11 cellular contexts compared by ENCODE assay signal in the genomic region with DNA sequence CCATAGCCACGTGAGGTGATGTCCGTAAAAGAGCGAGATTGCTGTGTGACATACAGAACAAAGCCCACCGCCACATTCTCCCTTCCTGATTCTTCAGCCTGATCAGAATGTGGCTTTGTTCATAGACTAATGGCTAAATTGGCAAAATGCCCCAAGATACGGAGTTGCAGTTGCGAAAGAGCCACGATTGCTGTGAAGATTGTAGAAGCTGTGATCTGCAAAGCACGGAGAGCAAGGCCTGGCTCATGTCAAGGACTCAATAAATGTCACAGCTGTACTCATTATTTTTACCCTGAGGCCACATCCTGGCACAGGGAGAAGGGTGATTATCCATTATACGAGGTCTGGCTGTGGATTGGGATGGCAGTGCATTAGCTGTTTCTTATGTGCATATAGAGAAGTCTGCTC. TPM values are rescaled to one million over a fixed set of nuclear protein-coding genes. Genes with fewer than 3 reads are reported as not detected.
DNase-seq lines count a peak whose midpoint lies in the region; ATAC-seq, FAIRE-seq and TF ChIP-seq lines count a peak whose summit lies in the region.
"Had no signal": no experiment of that assay in that cellular context is flagged by ENCODE, and none has a peak within 500 bp of the region (broad histone marks: within the 10 kb centered on the region; RNA-seq: fewer than 3 reads in every experiment).

No MANE protein-coding gene starts in this region.

- TF ChIP-seq CTCF in A549 (IDR thresholded peaks at IDR 0.05), result no peak
- no peak for TF ChIP-seq CTCF in HFF-Myc (IDR thresholded peaks at IDR 0.05; ENCODE audit: low read depth, low read length, missing control alignments)
- TF ChIP-seq CTCF in glutamatergic neuron (IDR thresholded peaks at IDR 0.05; ENCODE audit: partially characterized antibody, unreplicated experiment), result no peak

- H3K4me3 ChIP-seq in A549 (no peak overlapping the region), HFF-Myc (replicated peaks; ENCODE audit: low read depth, low read length) (no peak overlapping the region), SJCRH30 (no peak overlapping the region)

- TF ChIP-seq EP300 in A549 (IDR thresholded peaks at IDR 0.05), result no peak

- no peaks in the 10 kb centered on the region for H3K36me3 ChIP-seq in SJCRH30

- peaks cover 5% of the 10 kb centered on the region for H3K27me3 Mint-ChIP-seq in activated CD4-positive, alpha-beta memory T cell treated with anti-CD3 and anti-CD28 coated beads for 36 hours
- no peaks in the 10 kb centered on the region for H3K27me3 Mint-ChIP-seq in effector memory CD8-positive, alpha-beta T cell
- H3K27me3 Mint-ChIP-seq in glutamatergic neuron (ENCODE audit: unreplicated experiment), result no peaks in the 10 kb centered on the region
- H3K27me3 Mint-ChIP-seq: activated CD8-positive, alpha-beta T cell treated with anti-CD3 and anti-CD28 coated beads for 36 hours had no signal

- H3K36me3 Mint-ChIP-seq in activated CD4-positive, alpha-beta memory T cell treated with anti-CD3 and anti-CD28 coated beads for 36 hours, result no peaks in the 10 kb centered on the region
- no peaks in the 10 kb centered on the region for H3K36me3 Mint-ChIP-seq in effector memory CD8-positive, alpha-beta T cell (ENCODE audit: insufficient read depth)
- no peaks in the 10 kb centered on the region for H3K36me3 Mint-ChIP-seq in glutamatergic neuron (ENCODE audit: unreplicated experiment)

- intact Hi-C loops in activated CD4-positive, alpha-beta memory T cell treated with anti-CD3 and anti-CD28 coated beads for 36 hours (cut with micrococcal nuclease), result no loop called here

- no peaks in the 10 kb centered on the region for H3K9me3 Mint-ChIP-seq in activated CD4-positive, alpha-beta memory T cell treated with anti-CD3 and anti-CD28 coated beads for 36 hours
- H3K9me3 Mint-ChIP-seq in effector memory CD8-positive, alpha-beta T cell, result no peaks in the 10 kb centered on the region
- H3K9me3 Mint-ChIP-seq in glutamatergic neuron (ENCODE audit: unreplicated experiment), result no peaks in the 10 kb centered on the region
- H3K9me3 Mint-ChIP-seq: activated CD8-positive, alpha-beta T cell treated with anti-CD3 and anti-CD28 coated beads for 36 hours had no signal

- H3K27ac ChIP-seq in A549, result peak overlapping the region in 1 of 2 experiments; percentile 22; a peak in 1 of 6 replicates
- H3K27ac ChIP-seq in SJCRH30, result peak overlapping the region; percentile 21
- H3K27ac ChIP-seq: C4-2B had no signal

- no peak for TF ChIP-seq POLR2A in A549 (IDR thresholded peaks at IDR 0.05; ENCODE audit: low read length)

- peak; percentile 13 to 42; a peak in 2 of 6 replicates for ATAC-seq in A549
- no peak for ATAC-seq in effector memory CD8-positive, alpha-beta T cell (replicated peaks)
- ATAC-seq: activated CD8-positive, alpha-beta T cell treated with anti-CD3 and anti-CD28 coated beads for 36 hours had no signal

- no peaks in the 10 kb centered on the region for H3K27me3 ChIP-seq in SJCRH30

- CTCF ChIA-PET in A549 (lab: Yijun Ruan, JAX), result interaction anchor here (1.1 to 2.7 kb wide), 2 partner anchors 13 to 654 kb away, joined by 3 to 8 read pairs; no protein-coding TSS in a partner anchor
- CTCF ChIA-PET in activated CD4-positive, alpha-beta memory T cell treated with anti-CD3 and anti-CD28 coated beads for 36 hours (lab: Charles Lee), result interaction anchor here (0.6 kb wide), 1 partner anchor 151 kb away, joined by 3 read pairs; no protein-coding TSS in a partner anchor

- H3K4me1 Mint-ChIP-seq in activated CD4-positive, alpha-beta memory T cell treated with anti-CD3 and anti-CD28 coated beads for 36 hours (ENCODE audit: low read depth), result peaks cover 4% of the 10 kb centered on the region
- H3K4me1 Mint-ChIP-seq in effector memory CD8-positive, alpha-beta T cell (ENCODE audit: low read depth in 2 of 2), result peaks cover 9 to 13% of the 10 kb centered on the region in 2 donors
- peaks cover under 1% of the 10 kb centered on the region for H3K4me1 Mint-ChIP-seq in glutamatergic neuron (ENCODE audit: low read depth, unreplicated experiment)

- H3K4me1 ChIP-seq in A549 (peaks cover 33% of the 10 kb centered on the region), SJCRH30 (peaks cover 4% of the 10 kb centered on the region; the same call in 1 of the 2 replicates)

- POLR2A ChIA-PET in A549 (lab: Yijun Ruan, JAX), result interaction anchor here (1.2 kb wide), 1 partner anchor 34 kb away, joined by 4 read pairs; the partner anchor contains the start of gene ARSD
- POLR2A ChIA-PET in activated CD4-positive, alpha-beta memory T cell treated with anti-CD3 and anti-CD28 coated beads for 36 hours (lab: Charles Lee), result no interaction called here

- H3K4me2 ChIP-seq in A549, result peak overlapping the region; percentile 49; the same call in 2 of the 3 replicates

- TF ChIP-seq RAD21 in A549 (conservative IDR thresholded peaks at IDR 0.05 in 1 of 2, IDR thresholded peaks at IDR 0.05 in 1 of 2), result no peak

- WGBS in A549 (ENCODE audit: missing lambda C conversion rate), result 46% methylated on average over 9 of the region's 9 CpGs

- DNase-seq in A549 (ENCODE audit: low read depth in 1 of 2, low spot score in 1 of 2), result peak in 1 of 2 experiments; percentile 49
- DNase-seq in HFF-Myc (ENCODE audit: extremely low read depth, low read depth), result peak; percentile 21
- peak; percentile 66 to 87 for DNase-seq in SJCRH30
- DNase-seq in kidney tubule cell (ENCODE audit: low spot score), result peak; percentile 19
- no peak for DNase-seq in activated CD4-positive, alpha-beta memory T cell treated with anti-CD3 and anti-CD28 coated beads for 36 hours
- DNase-seq in effector memory CD8-positive, alpha-beta T cell, result no peak
- no peak for DNase-seq in RKO (ENCODE audit: low spot score)
- DNase-seq in glutamatergic neuron, result no peak
- DNase-seq: activated CD8-positive, alpha-beta T cell treated with anti-CD3 and anti-CD28 coated beads for 36 hours had no signal

- H3K9me3 ChIP-seq in A549 (no peaks in the 10 kb centered on the region), SJCRH30 (replicated peaks) (no peaks in the 10 kb centered on the region)

- H3K4me3 Mint-ChIP-seq in activated CD4-positive, alpha-beta memory T cell treated with anti-CD3 and anti-CD28 coated beads for 36 hours, result no peak overlapping the region
- no peak overlapping the region for H3K4me3 Mint-ChIP-seq in effector memory CD8-positive, alpha-beta T cell
- no peak overlapping the region for H3K4me3 Mint-ChIP-seq in glutamatergic neuron (ENCODE audit: unreplicated experiment)
- H3K4me3 Mint-ChIP-seq: activated CD8-positive, alpha-beta T cell treated with anti-CD3 and anti-CD28 coated beads for 36 hours had no signal

- H3K27ac Mint-ChIP-seq in activated CD4-positive, alpha-beta memory T cell treated with anti-CD3 and anti-CD28 coated beads for 36 hours, result no peak overlapping the region
- H3K27ac Mint-ChIP-seq in effector memory CD8-positive, alpha-beta T cell, result no peak overlapping the region
- H3K27ac Mint-ChIP-seq in glutamatergic neuron (ENCODE audit: unreplicated experiment), result no peak overlapping the region
- H3K27ac Mint-ChIP-seq: activated CD8-positive, alpha-beta T cell treated with anti-CD3 and anti-CD28 coated beads for 36 hours had no signal

- FAIRE-seq in A549 (lab: Jason Lieb, UNC), result no peak
- FAIRE-seq: urothelium cell line had no signal

TF ChIP-seq in A549, 52 proteins besides CTCF, POLR2A, EP300 and RAD21:
- TF ChIP-seq CEBPB (IDR thresholded peaks at IDR 0.05) (peak; percentile 34 to 75; a peak in 3 of 4 replicates), CBX2 (IDR thresholded peaks at IDR 0.05; ENCODE audit: borderline replicate concordance, low read depth) (no peak)

RNA-seq across cellular contexts. Expression of gene ARSD, which starts 34.2 kb away (rescaled TPM):
- polyA plus RNA-seq in A549 (2011; rRNA removed) (17.4 and 22.0 TPM in 2 replicates), A549 (2017; fragmentation: RNase III; extraction: RNeasy Plus Mini Kit Qiagen cat#74134 plus additional on column Dnase treatment) (9.2 to 11.2 TPM (median 9.9 TPM) in 3 replicates)
- polyA plus RNA-seq in A549 (2012; cell fraction: cytosol; rRNA removed), result 3.9 and 5.4 TPM in 2 replicates
- polyA plus RNA-seq in A549 (2012; cell fraction: nucleus; rRNA removed), result 8.4 and 8.5 TPM in 2 replicates
- 24.6 and 25.8 TPM in 2 replicates for polyA minus RNA-seq in A549 (2011; rRNA and poly(A)+ RNA removed)
- total RNA-seq in SJCRH30 (2014; rRNA removed; shearing (Covaris generic)), result 0.16 and 0.41 TPM in 2 replicates
- 1 to 10 TPM; 1.0 to 1.5 TPM for total RNA-seq in activated CD4-positive, alpha-beta memory T cell treated with anti-CD3 and anti-CD28 coated beads for 36 hours
- 13.3 TPM for total RNA-seq in glutamatergic neuron (ENCODE audit: unreplicated experiment)

Comparison
In these comparisons a context has a peak if more than half of its experiments do, and no peak if none do; other contexts are left out.
1. DNase-seq: peak in HFF-Myc (single experiment), SJCRH30 (2 of 2) and kidney tubule cell (single experiment); none in activated CD4-positive, alpha-beta memory T cell treated with anti-CD3 and anti-CD28 coated beads for 36 hours (single experiment), effector memory CD8-positive, alpha-beta T cell (0 of 3), RKO (single experiment) and glutamatergic neuron (single experiment).